10 cellular contexts compared by ENCODE assay signal in the genomic region with DNA sequence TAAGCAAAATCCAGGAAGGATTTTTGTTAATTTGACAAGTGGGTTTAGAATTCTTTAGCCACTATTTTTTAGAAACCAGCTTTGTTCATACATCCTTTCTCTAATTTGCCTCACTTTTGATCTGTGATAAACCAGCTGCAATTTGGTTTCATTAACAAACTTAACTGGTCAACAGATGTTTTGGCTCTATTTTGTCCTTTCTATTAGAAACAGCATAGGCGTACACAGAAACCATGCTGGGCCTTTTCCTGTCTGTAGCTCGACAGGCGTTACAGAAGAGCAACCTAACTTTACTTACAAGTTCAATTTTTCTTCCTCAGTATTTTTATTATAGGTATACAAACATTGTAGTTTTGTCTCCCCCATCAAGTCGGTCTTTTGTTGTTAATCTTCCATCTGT. TPM values are rescaled to one million over a fixed set of nuclear protein-coding genes. Genes with fewer than 3 reads are reported as not detected.
DNase-seq lines count a peak whose midpoint lies in the region; ATAC-seq and TF ChIP-seq lines count a peak whose summit lies in the region.
"Had no signal": no experiment of that assay in that cellular context is flagged by ENCODE, and none has a peak within 500 bp of the region (broad histone marks: within the 10 kb centered on the region; RNA-seq: fewer than 3 reads in every experiment).

No MANE protein-coding gene starts in this region.

- H3K27ac Mint-ChIP-seq in GM23338 = peak overlapping the region; percentile 77
- peak overlapping the region; percentile 87 for H3K27ac Mint-ChIP-seq in activated CD8-positive, alpha-beta T cell treated with anti-CD3 and anti-CD28 coated beads for 36 hours
- H3K27ac Mint-ChIP-seq in natural killer cell treated with Interleukin-12 subunit alpha and Interleukin-12 subunit beta and Interleukin-15 and Interleukin-18, amount 100 ng/mL, for 72 hours = peak overlapping the region; percentile 47 to 90

- H3K27ac ChIP-seq in GM23338 (ENCODE audit: low read depth) = peak overlapping the region; percentile 2; the same call in 1 of the 2 replicates
- H3K27ac ChIP-seq: SK-N-MC had no signal

- H3K27me3 Mint-ChIP-seq in GM23338 (ENCODE audit: insufficient read depth, low read depth, poor library complexity) = peaks cover 4% of the 10 kb centered on the region
- no peaks in the 10 kb centered on the region for H3K27me3 Mint-ChIP-seq in activated CD8-positive, alpha-beta T cell treated with anti-CD3 and anti-CD28 coated beads for 36 hours
- H3K27me3 Mint-ChIP-seq in natural killer cell treated with Interleukin-12 subunit alpha and Interleukin-12 subunit beta and Interleukin-15 and Interleukin-18, amount 100 ng/mL, for 72 hours = no peaks in the 10 kb centered on the region

- H4K20me1 ChIP-seq in GM23338 (replicated peaks; ENCODE audit: insufficient read depth) = peaks cover 7% of the 10 kb centered on the region

- intact Hi-C loops in activated CD8-positive, alpha-beta T cell treated with anti-CD3 and anti-CD28 coated beads for 36 hours (cut with micrococcal nuclease) = no loop called here

- no peaks in the 10 kb centered on the region for H3K27me3 ChIP-seq in GM23338 (ENCODE audit: insufficient read depth)

- no peak overlapping the region; the same call in 2 of the 3 replicates for H3K4me3 Mint-ChIP-seq in GM23338
- H3K4me3 Mint-ChIP-seq in activated CD8-positive, alpha-beta T cell treated with anti-CD3 and anti-CD28 coated beads for 36 hours = peak overlapping the region; percentile 5
- peak overlapping the region; percentile 44 for H3K4me3 Mint-ChIP-seq in natural killer cell treated with Interleukin-12 subunit alpha and Interleukin-12 subunit beta and Interleukin-15 and Interleukin-18, amount 100 ng/mL, for 72 hours

- DNase-seq in GM12865 (ENCODE audit: low read depth) = peak; percentile 60
- DNase-seq in GM23338 (ENCODE audit: low spot score) = no peak
- DNase-seq in activated CD8-positive, alpha-beta T cell treated with anti-CD3 and anti-CD28 coated beads for 36 hours = no peak
- DNase-seq in natural killer cell treated with Interleukin-12 subunit alpha and Interleukin-12 subunit beta and Interleukin-15 and Interleukin-18, amount 100 ng/mL, for 72 hours (ENCODE audit: low spot score) = no peak
- no peak for DNase-seq in NK-92 treated with Interleukin-12 subunit alpha and Interleukin-12 subunit beta, amount 100 ng/mL, for 24 hours (lab: John Stamatoyannopoulos, UW)
- no peak for DNase-seq in AG08395 (ENCODE audit: low spot score)
- DNase-seq in stimulated activated CD4-positive, alpha-beta T cell treated with anti-CD3 and anti-CD28 coated beads, Interleukin-4, amount 100 ng/mL, for 4 hours = no peak
- DNase-seq: DND-41, hypothalamus had no signal

- H2AFZ ChIP-seq in GM23338 = no peak overlapping the region

- H3K4me2 ChIP-seq in GM23338 = 0 out of 2 replicates have a peak overlapping the region, but pooled peaks have one; percentile 8

- H3K4me3 ChIP-seq in GM12865 (ENCODE audit: low read depth, low read length) (peak overlapping the region; percentile 39), GM23338 (no peak overlapping the region)
- H3K4me3 ChIP-seq: SK-N-MC had no signal

- H3K79me2 ChIP-seq in GM23338 (replicated peaks; ENCODE audit: insufficient read depth) = peaks cover 99% of the 10 kb centered on the region

- TF ChIP-seq CTCF in GM12865 (IDR thresholded peaks at IDR 0.05; ENCODE audit: insufficient read depth, low read depth, low read length, missing control alignments) = no peak
- no peak for TF ChIP-seq CTCF in GM23338 (conservative IDR thresholded peaks at IDR 0.05; ENCODE audit: low read depth in 2 of 2)
- no peak for TF ChIP-seq CTCF in activated CD8-positive, alpha-beta T cell treated with anti-CD3 and anti-CD28 coated beads for 36 hours (IDR thresholded peaks at IDR 0.05)

- ATAC-seq in GM23338 = no peak; the same call in 2 of the 3 replicates
- ATAC-seq in activated CD8-positive, alpha-beta T cell treated with anti-CD3 and anti-CD28 coated beads for 36 hours = no peak
- ATAC-seq in natural killer cell treated with Interleukin-12 subunit alpha and Interleukin-12 subunit beta and Interleukin-15 and Interleukin-18, amount 100 ng/mL, for 72 hours = peak in 1 of 2 donors; percentile 15

- peaks cover 14% of the 10 kb centered on the region; the same call in 2 of the 3 replicates for H3K36me3 Mint-ChIP-seq in GM23338 (ENCODE audit: low read depth)
- H3K36me3 Mint-ChIP-seq in activated CD8-positive, alpha-beta T cell treated with anti-CD3 and anti-CD28 coated beads for 36 hours (ENCODE audit: low read depth) = peaks cover 15% of the 10 kb centered on the region
- no peaks in the 10 kb centered on the region for H3K36me3 Mint-ChIP-seq in natural killer cell treated with Interleukin-12 subunit alpha and Interleukin-12 subunit beta and Interleukin-15 and Interleukin-18, amount 100 ng/mL, for 72 hours

- POLR2A ChIA-PET in activated CD8-positive, alpha-beta T cell treated with anti-CD3 and anti-CD28 coated beads for 36 hours (lab: Charles Lee) = interaction anchor here (1.0 kb wide), 2 partner anchors 43 to 132 kb away, joined by 3 to 4 read pairs; no protein-coding TSS in a partner anchor

- peaks cover 21% of the 10 kb centered on the region for H3K4me1 ChIP-seq in GM23338 (ENCODE audit: insufficient read depth)

- peaks cover 5% of the 10 kb centered on the region; the same call in 1 of the 3 replicates for H3K9me3 Mint-ChIP-seq in GM23338
- H3K9me3 Mint-ChIP-seq in activated CD8-positive, alpha-beta T cell treated with anti-CD3 and anti-CD28 coated beads for 36 hours = no peaks in the 10 kb centered on the region
- H3K9me3 Mint-ChIP-seq in natural killer cell treated with Interleukin-12 subunit alpha and Interleukin-12 subunit beta and Interleukin-15 and Interleukin-18, amount 100 ng/mL, for 72 hours = no peaks in the 10 kb centered on the region

- no peaks in the 10 kb centered on the region for H3K36me3 ChIP-seq in GM23338 (ENCODE audit: insufficient read depth)

- peaks cover 25% of the 10 kb centered on the region for H3K4me1 Mint-ChIP-seq in GM23338
- peaks cover 47% of the 10 kb centered on the region for H3K4me1 Mint-ChIP-seq in activated CD8-positive, alpha-beta T cell treated with anti-CD3 and anti-CD28 coated beads for 36 hours (ENCODE audit: low read depth)
- H3K4me1 Mint-ChIP-seq in natural killer cell treated with Interleukin-12 subunit alpha and Interleukin-12 subunit beta and Interleukin-15 and Interleukin-18, amount 100 ng/mL, for 72 hours (ENCODE audit: low read depth in 2 of 2) = peaks cover 28 to 30% of the 10 kb centered on the region in 2 donors

- H3F3A ChIP-seq in GM23338 (replicated peaks; ENCODE audit: low read depth) = no peaks in the 10 kb centered on the region

- no peaks in the 10 kb centered on the region; the same call in 1 of the 2 replicates for H3K9me2 ChIP-seq in GM23338 (ENCODE audit: insufficient read depth)

- CTCF ChIA-PET in activated CD8-positive, alpha-beta T cell treated with anti-CD3 and anti-CD28 coated beads for 36 hours (lab: Charles Lee) = interaction anchor here (0.8 to 1.8 kb wide), 5 partner anchors 10 to 165 kb away, joined by 3 to 6 read pairs (median 3); no protein-coding TSS in a partner anchor

TF ChIP-seq in GM23338, 12 proteins besides CTCF, POLR2A, EP300 and RAD21 (continues in another document):
- no peak for TF ChIP-seq JUNB (IDR thresholded peaks at IDR 0.05; ENCODE audit: unreplicated experiment)
- TF ChIP-seq, protein P1, sequence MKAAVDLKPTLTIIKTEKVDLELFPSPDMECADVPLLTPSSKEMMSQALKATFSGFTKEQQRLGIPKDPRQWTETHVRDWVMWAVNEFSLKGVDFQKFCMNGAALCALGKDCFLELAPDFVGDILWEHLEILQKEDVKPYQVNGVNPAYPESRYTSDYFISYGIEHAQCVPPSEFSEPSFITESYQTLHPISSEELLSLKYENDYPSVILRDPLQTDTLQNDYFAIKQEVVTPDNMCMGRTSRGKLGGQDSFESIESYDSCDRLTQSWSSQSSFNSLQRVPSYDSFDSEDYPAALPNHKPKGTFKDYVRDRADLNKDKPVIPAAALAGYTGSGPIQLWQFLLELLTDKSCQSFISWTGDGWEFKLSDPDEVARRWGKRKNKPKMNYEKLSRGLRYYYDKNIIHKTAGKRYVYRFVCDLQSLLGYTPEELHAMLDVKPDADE (IDR thresholded peaks at IDR 0.05) = no peak

RNA-seq across cellular contexts. Expression of gene KAT6B, which starts 28.2 kb away (rescaled TPM):
- total RNA-seq in GM23338 (2014; rRNA removed; shearing (Covaris generic)) = 27.0 and 31.4 TPM in 2 replicates
- polyA plus RNA-seq in GM23338 (2016; fragmentation: Nextera tagmentation; extraction: Ambion mirVana) = 15.4 and 21.3 TPM in 2 replicates
- total RNA-seq in activated CD8-positive, alpha-beta T cell treated with anti-CD3 and anti-CD28 coated beads for 36 hours = 10 to 100 TPM; 22.8 to 24.8 TPM
- 10 to 100 TPM; 26.7 to 27.9 TPM for total RNA-seq in natural killer cell treated with Interleukin-12 subunit alpha and Interleukin-12 subunit beta and Interleukin-15 and Interleukin-18, amount 100 ng/mL, for 72 hours
